ENCODE assay signal across 1 cellular context in the genomic region with DNA sequence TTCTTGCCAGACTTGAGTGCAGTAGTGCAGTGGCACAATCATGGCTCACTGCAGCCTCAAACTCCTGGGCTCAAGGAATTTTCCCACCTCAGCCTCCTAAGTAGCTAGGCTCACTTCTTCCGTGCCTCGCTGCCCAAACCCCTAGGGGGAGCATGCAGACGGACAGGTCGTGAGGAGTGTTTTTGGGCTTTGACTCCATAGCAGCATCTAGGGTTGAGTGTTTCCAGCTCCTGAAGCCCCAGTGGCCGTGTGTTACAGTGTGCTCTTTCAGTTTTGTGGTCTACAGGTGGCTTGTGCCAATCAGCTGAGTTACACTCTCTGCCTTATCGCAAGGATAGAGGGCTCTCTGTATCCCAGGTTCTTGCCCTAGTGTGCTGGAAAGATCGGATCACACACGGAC.
TF ChIP-seq lines count a peak whose summit lies in the region.

No MANE protein-coding gene starts in this region.

TF ChIP-seq in GM12878, 131 proteins besides CTCF, POLR2A, EP300 and RAD21:
- TF ChIP-seq ETV6 (conservative IDR thresholded peaks at IDR 0.05 in 1 of 2, IDR thresholded peaks at IDR 0.05 in 1 of 2; ENCODE audit: borderline replicate concordance in 1 of 2, low read depth in 1 of 2), result peak in 1 of 2 experiments; percentile 84; a peak in 1 of 4 replicates
- TF ChIP-seq ATF7 (IDR thresholded peaks at IDR 0.05; ENCODE audit: low read depth), result no peak
- TF ChIP-seq RUNX3 (IDR thresholded peaks at IDR 0.05; ENCODE audit: low read length), result 0 out of 2 replicates have a peak, but pooled peaks have one; percentile 43
- TF ChIP-seq YY1 (IDR thresholded peaks at IDR 0.05; ENCODE audit: low read depth, low read length), result 0 out of 2 replicates have a peak, but pooled peaks have one; percentile 43
